In genomic region chr10:129440722-129441316, GRCh38 we compare ENCODE assay signal across 1 cellular context.
TF ChIP-seq lines count a peak whose summit lies in the region.

No MANE protein-coding gene starts in this region.

TF ChIP-seq in HEK293, 187 proteins besides CTCF, POLR2A, EP300 and RAD21 (continued from another document):
- TF ChIP-seq ZNF280D (tag by site-specific recombination; IDR thresholded peaks at IDR 0.05) (no peak), ZNF580 (tag by site-specific recombination; IDR thresholded peaks at IDR 0.05) (peak; percentile 64), ZNF777 (tag by site-specific recombination; IDR thresholded peaks at IDR 0.05; ENCODE audit: borderline replicate concordance) (no peak), WT1 (tag by site-specific recombination; IDR thresholded peaks at IDR 0.05) (peak; percentile 29; the same call in 1 of the 2 replicates), KLF17 (tag by site-specific recombination; IDR thresholded peaks at IDR 0.05) (peak; percentile 89), ZNF645 (tag by site-specific recombination; IDR thresholded peaks at IDR 0.05) (no peak), KLF1 (tag by site-specific recombination; IDR thresholded peaks at IDR 0.05) (peak; percentile 48; the same call in 1 of the 2 replicates), ZNF398 (tag by site-specific recombination; IDR thresholded peaks at IDR 0.05) (no peak), GLI2 (tag by site-specific recombination; IDR thresholded peaks at IDR 0.05; ENCODE audit: borderline replicate concordance, low read depth) (peak; percentile 98), PRDM2 (tag by site-specific recombination; IDR thresholded peaks at IDR 0.05; ENCODE audit: borderline replicate concordance) (no peak), ZNF843 (tag by site-specific recombination; IDR thresholded peaks at IDR 0.05) (peak; percentile 94), ZNF394 (tag by site-specific recombination; IDR thresholded peaks at IDR 0.05; ENCODE audit: borderline replicate concordance) (0 out of 2 replicates have a peak, but pooled peaks have one; percentile 2), ZNF324 (tag by site-specific recombination; IDR thresholded peaks at IDR 0.05) (0 out of 2 replicates have a peak, but pooled peaks have one; percentile 34), ZNF274 (IDR thresholded peaks at IDR 0.05; ENCODE audit: low read length) (no peak), ZNF274 (tag by site-specific recombination; IDR thresholded peaks at IDR 0.05; ENCODE audit: borderline replicate concordance) (no peak), ZBTB1 (tag by site-specific recombination; IDR thresholded peaks at IDR 0.05) (peak; percentile 86; the same call in 1 of the 2 replicates), ZNF561 (tag by site-specific recombination; IDR thresholded peaks at IDR 0.05; ENCODE audit: borderline replicate concordance) (peak; percentile 67), FEZF1 (tag by site-specific recombination; IDR thresholded peaks at IDR 0.05) (peak; percentile 95), ZNF18 (tag by site-specific recombination; IDR thresholded peaks at IDR 0.05) (peak; percentile 61; the same call in 1 of the 2 replicates), TCF7L2 (IDR thresholded peaks at IDR 0.05; ENCODE audit: borderline replicate concordance, low read depth, low read length) (0 out of 2 replicates have a peak, but pooled peaks have one; percentile 19), KLF16 (tag by site-specific recombination; IDR thresholded peaks at IDR 0.05) (peak; percentile 48; the same call in 1 of the 2 replicates), YY1 (tag by site-specific recombination; IDR thresholded peaks at IDR 0.05) (0 out of 2 replicates have a peak, but pooled peaks have one; percentile 22), ZNF19 (tag by site-specific recombination; IDR thresholded peaks at IDR 0.05; ENCODE audit: low read depth) (no peak)
